19 cellular contexts compared by ENCODE assay signal in genomic region chr10:79054203-79055099, GRCh38. TPM values are rescaled to one million over a fixed set of nuclear protein-coding genes. Genes with fewer than 3 reads are reported as not detected.
DNase-seq lines count a peak whose midpoint lies in the region; ATAC-seq and TF ChIP-seq lines count a peak whose summit lies in the region.
"Had no signal": no experiment of that assay in that cellular context is flagged by ENCODE, and none has a peak within 500 bp of the region (broad histone marks: within the 10 kb centered on the region; RNA-seq: fewer than 3 reads in every experiment).

No MANE protein-coding gene starts in this region.

- H4K5ac ChIP-seq in H9 (ENCODE audit: insufficient read length, low read depth, low read length): no peak overlapping the region

- no peak overlapping the region for H3K9ac ChIP-seq in H9 (ENCODE audit: extremely low read depth, insufficient read length, low read length)

- ATAC-seq in left colon: peak; percentile 61
- no peak for ATAC-seq in sciatic nerve
- no peak for ATAC-seq in HG03520 (IDR thresholded peaks at IDR 0.05; ENCODE audit: unreplicated experiment)

- H3K27ac Mint-ChIP-seq in H9: no peak overlapping the region
- H3K27ac Mint-ChIP-seq: activated CD4-positive, alpha-beta T cell treated with anti-CD3 and anti-CD28 coated beads, Interleukin-2, amount 10 ng/mL, durations not matched to agents 24 days and 14 days had no signal

- no peak overlapping the region for H2BK15ac ChIP-seq in H9 (ENCODE audit: low read depth, low read length)

- H3T11ph ChIP-seq in H9 (ENCODE audit: low read length): no peak overlapping the region

- H2AFZ ChIP-seq in H9 (ENCODE audit: low read length): no peak overlapping the region
- H2AFZ ChIP-seq: PC-9 had no signal

- no peak overlapping the region for H3K18ac ChIP-seq in H9 (ENCODE audit: insufficient read length, low read depth, low read length)

- H3K36me3 Mint-ChIP-seq in H9 (ENCODE audit: insufficient read depth in 1 of 3, low read depth in 3 of 3): no peaks in the 10 kb centered on the region
- H3K36me3 Mint-ChIP-seq: IgD-negative memory B cell had no signal

- no peak overlapping the region for H2BK12ac ChIP-seq in H9 (ENCODE audit: insufficient read length, low read depth, low read length)

- no peaks in the 10 kb centered on the region for H3K79me2 ChIP-seq in H9 (ENCODE audit: insufficient read depth, low read length)

- H3K4me3 ChIP-seq in Peyer's patch: no peak overlapping the region
- H3K4me3 ChIP-seq: PC-9 had no signal

- peaks cover 41 to 49% of the 10 kb centered on the region in 2 experiments for H3K4me1 Mint-ChIP-seq in H9
- H3K4me1 Mint-ChIP-seq: IgD-negative memory B cell had no signal

- no peak for TF ChIP-seq POLR2A in Peyer's patch (IDR thresholded peaks at IDR 0.05)

- H3K14ac ChIP-seq in H9 (ENCODE audit: insufficient read depth, low read length): peak overlapping the region; percentile 20; the same call in 1 of the 2 replicates

- H2BK20ac ChIP-seq in H9 (ENCODE audit: low read depth, low read length, poor library complexity, severe bottlenecking): no peak overlapping the region

- H3K9me3 Mint-ChIP-seq in H9: no peaks in the 10 kb centered on the region; a peak in 2 of 5 replicates
- H3K9me3 Mint-ChIP-seq: activated CD4-positive, alpha-beta T cell treated with anti-CD3 and anti-CD28 coated beads, Interleukin-2, amount 10 ng/mL, durations not matched to agents 24 days and 14 days; IgD-negative memory B cell had no signal

- no peak overlapping the region for H2BK5ac ChIP-seq in H9 (ENCODE audit: insufficient read length, low read length)

- H3K4ac ChIP-seq in H9 (ENCODE audit: low read depth, low read length): no peak overlapping the region

- no peak overlapping the region for H2AK5ac ChIP-seq in H9 (ENCODE audit: insufficient read length, low read length)

- intact Hi-C loops in left colon (cut with DNase I, micrococcal nuclease) (no loop called here), sciatic nerve (cut with DNase I) (no loop called here)

- no peak overlapping the region for H4K8ac ChIP-seq in H9 (replicated peaks; ENCODE audit: insufficient read length, low read depth, low read length)

- no peak overlapping the region for H3K4me2 ChIP-seq in H9 (ENCODE audit: insufficient read depth, insufficient read length, low read length)
- H3K4me2 ChIP-seq: PC-9 had no signal

- TF ChIP-seq CTCF in H9 (conservative IDR thresholded peaks at IDR 0.05) (no peak), Peyer's patch (IDR thresholded peaks at IDR 0.05) (no peak)

- DNase-seq in H9 (no peak), Peyer's patch (peak in 2 of 3 donors; percentile 80 to 84), left colon (peak; percentile 83 to 87), sciatic nerve (ENCODE audit: low spot score) (peak; percentile 58), NCI-H2081 treated with DMSO at 0.1 percent for 48 hours (lab: John Stamatoyannopoulos, UW) (no peak), NAMALWA (ENCODE audit: low spot score) (no peak)
- DNase-seq: activated CD4-positive, alpha-beta T cell treated with anti-CD3 and anti-CD28 coated beads, Interleukin-2, amount 10 ng/mL, durations not matched to agents 24 days and 14 days; Calu3; caudate nucleus; effector memory CD4-positive, alpha-beta T cell; MV-4-11; NCI-H2029 treated with DMSO at 0.1 percent for 48 hours; NCI-H526; nucleus accumbens; PC-9; stimulated activated CD4-positive, alpha-beta T cell treated with anti-CD3 and anti-CD28 coated beads, Interleukin-4, amount 100 ng/mL, for 1 hour; substantia nigra had no signal

- no peaks in the 10 kb centered on the region for H3K79me1 ChIP-seq in H9 (ENCODE audit: insufficient read depth, low read depth, low read length, poor library complexity, severe bottlenecking)

- no peak overlapping the region for H3K23ac ChIP-seq in H9 (ENCODE audit: insufficient read length, low read depth, low read length)

- H3K9me3 ChIP-seq in H9 (ENCODE audit: control insufficient read depth, low read depth, low read length): no peaks in the 10 kb centered on the region
- H3K9me3 ChIP-seq in Peyer's patch: no peaks in the 10 kb centered on the region

- WGBS in H9 (ENCODE audit: extremely low coverage, insufficient read length, low lambda C conversion rate): no CpG with 5 or more reads among the region's 13 CpGs

- H3K27me3 Mint-ChIP-seq in H9 (ENCODE audit: low read depth): peaks cover 56% of the 10 kb centered on the region

- no peaks in the 10 kb centered on the region for H3K36me3 ChIP-seq in Peyer's patch

- H2BK120ac ChIP-seq in H9 (ENCODE audit: low read depth, low read length, poor library complexity, severe bottlenecking): no peak overlapping the region

- H3K27ac ChIP-seq in H9 (ENCODE audit: insufficient read length, low read depth, low read length) (no peak overlapping the region), Peyer's patch (peak overlapping the region in 2 of 4 donors; percentile 21 to 35)
- H3K27ac ChIP-seq: PC-9 had no signal

- no peak overlapping the region for H3K4me3 Mint-ChIP-seq in H9
- H3K4me3 Mint-ChIP-seq: activated CD4-positive, alpha-beta T cell treated with anti-CD3 and anti-CD28 coated beads, Interleukin-2, amount 10 ng/mL, durations not matched to agents 24 days and 14 days; IgD-negative memory B cell had no signal

- H4K20me1 ChIP-seq in H9 (ENCODE audit: control insufficient read depth, insufficient read depth, insufficient read length): peaks cover 2% of the 10 kb centered on the region

- no peak overlapping the region for H4K91ac ChIP-seq in H9 (ENCODE audit: insufficient read length, low read depth, low read length)

- no peak overlapping the region for H3K56ac ChIP-seq in H9 (ENCODE audit: insufficient read length, low read depth, low read length)

- H3K4me1 ChIP-seq in H9 (ENCODE audit: insufficient read depth, low read length) (peaks cover 10% of the 10 kb centered on the region; the same call in 1 of the 2 replicates), Peyer's patch (peaks cover 0 to 49% (median 1%) of the 10 kb centered on the region in 4 donors)

- H3K23me2 ChIP-seq in H9 (ENCODE audit: insufficient read length, low read depth, low read length, poor library complexity, severe bottlenecking): no peaks in the 10 kb centered on the region

- H3K27me3 ChIP-seq in H9 (ENCODE audit: insufficient read depth, low read length) (no peaks in the 10 kb centered on the region), Peyer's patch (no peaks in the 10 kb centered on the region)

RNA-seq across cellular contexts. Expression of gene ZMIZ1, which starts 14.3 kb away (rescaled TPM):
- total RNA-seq in H9 (2021) (31.8 and 36.9 TPM in 2 replicates), Peyer's patch (10 to 100 TPM; 40.4 to 86.7 (median 73.2) TPM), left colon (10 to 100 TPM; 50.7 to 63.9 TPM), sciatic nerve (96.7 TPM)

Comparison
In these comparisons a context has a peak if more than half of its experiments do, and no peak if none do; other contexts are left out.
1. DNase-seq: peak in Peyer's patch (2 of 3), left colon (2 of 2) and sciatic nerve (single experiment); none in H9 (single experiment), NCI-H2081 treated with DMSO at 0.1 percent for 48 hours (single experiment) and NAMALWA (single experiment).